In genomic region chr12:124196236-124196635, GRCh38 we compare ENCODE assay signal across 9 cellular contexts.
"Had no signal": no experiment of that assay in that cellular context is flagged by ENCODE, and none has a peak within 500 bp of the region (broad histone marks: within the 10 kb centered on the region; RNA-seq: fewer than 3 reads in every experiment).

No MANE protein-coding gene starts in this region.

- ATAC-seq: HCT116 had no signal

- H3K4me1 ChIP-seq: HAP-1 had no signal

- H3K9ac ChIP-seq: GM23248, KMS-11 had no signal

- DNase-seq: GM23248, H7, IMR-90, Karpas-422, KBM-7 had no signal

- H2AFZ ChIP-seq: GM23248 had no signal

- H3K4me2 ChIP-seq: KMS-11 had no signal

- H3K27ac ChIP-seq: GM23248, HL-60, KMS-11 had no signal

- H3K4me3 ChIP-seq: GM23248, HAP-1 had no signal

- H3K36me3 ChIP-seq: HAP-1 had no signal
